23 cellular contexts compared by ENCODE assay signal in genomic region chr11:1994121-1994520, GRCh38. TPM values are rescaled to one million over a fixed set of nuclear protein-coding genes. Genes with fewer than 3 reads are reported as not detected.
"Had no signal": no experiment of that assay in that cellular context is flagged by ENCODE, and none has a peak within 500 bp of the region (broad histone marks: within the 10 kb centered on the region; RNA-seq: fewer than 3 reads in every experiment).

No MANE protein-coding gene starts in this region.

- H3K27ac ChIP-seq: coronary artery, esophagus muscularis mucosa, gastrocnemius medialis, prostate gland, vagina had no signal

- H3K4me3 ChIP-seq: coronary artery, esophagus muscularis mucosa, gastrocnemius medialis, lung, prostate gland, vagina had no signal

- H3K36me3 ChIP-seq: esophagus muscularis mucosa, gastrocnemius medialis, prostate gland, vagina had no signal

- DNase-seq: activated CD4-positive, alpha-beta T cell treated with anti-CD3 and anti-CD28 coated beads, Interleukin-2, amount 50 U/mL, for 48 hours; activated effector memory CD4-positive, alpha-beta T cell treated with Interleukin-2 at 50 U/mL for 16 hours; activated naive CD4-positive, alpha-beta T cell treated with anti-CD3 and anti-CD28 coated beads for 36 hours; activated naive CD8-positive, alpha-beta T cell treated with anti-CD3 and anti-CD28 coated beads, Interleukin-2, amount 10 ng/mL, durations not matched to agents 7 days and 5 days; activated T-cell treated with anti-CD3 and anti-CD28 coated beads, Interleukin-2, amount 50 U/mL, for 72 hours; amniotic stem cell; cerebellar nuclear complex; gastrocnemius medialis; head of caudate nucleus; left colon; natural killer cell; small intestine; stimulated activated CD4-positive, alpha-beta T cell treated with anti-CD3 and anti-CD28 coated beads, Interleukin-15, amount 100 ng/mL, for 24 hours; stimulated activated naive B cell treated with anti-CD40 and anti-IgM and Interleukin-4, amounts not matched to agents 10 μg/mL and 1 μg/mL and 100 μg/mL, for 72 hours; T-helper 1 cell had no signal

- H3K9me3 ChIP-seq: esophagus muscularis mucosa, gastrocnemius medialis, prostate gland, vagina had no signal

- ATAC-seq: activated T-cell treated with anti-CD3 and anti-CD28 coated beads, Interleukin-2, amount 50 U/mL, for 72 hours; gastrocnemius medialis; left colon; natural killer cell; stimulated activated naive B cell treated with anti-CD40 and anti-IgM and Interleukin-4, amounts not matched to agents 10 μg/mL and 1 μg/mL and 100 μg/mL, for 72 hours; WTC11 had no signal

- FAIRE-seq: bronchial epithelial cell, islet of Langerhans, small intestine had no signal

- H3K27me3 ChIP-seq: esophagus muscularis mucosa, gastrocnemius medialis, vagina had no signal

- H3K4me1 ChIP-seq: gastrocnemius medialis, prostate gland, vagina had no signal

RNA-seq across cellular contexts. Expression of gene H19, which starts 3.5 kb away (rescaled TPM):
- total RNA-seq: activated naive CD4-positive, alpha-beta T cell treated with anti-CD3 and anti-CD28 coated beads for 36 hours; activated naive CD8-positive, alpha-beta T cell treated with anti-CD3 and anti-CD28 coated beads, Interleukin-2, amount 10 ng/mL, durations not matched to agents 7 days and 5 days; activated T-cell treated with anti-CD3 and anti-CD28 coated beads, Interleukin-2, amount 50 U/mL, for 72 hours; natural killer cell had no signal
